In the genomic region with DNA sequence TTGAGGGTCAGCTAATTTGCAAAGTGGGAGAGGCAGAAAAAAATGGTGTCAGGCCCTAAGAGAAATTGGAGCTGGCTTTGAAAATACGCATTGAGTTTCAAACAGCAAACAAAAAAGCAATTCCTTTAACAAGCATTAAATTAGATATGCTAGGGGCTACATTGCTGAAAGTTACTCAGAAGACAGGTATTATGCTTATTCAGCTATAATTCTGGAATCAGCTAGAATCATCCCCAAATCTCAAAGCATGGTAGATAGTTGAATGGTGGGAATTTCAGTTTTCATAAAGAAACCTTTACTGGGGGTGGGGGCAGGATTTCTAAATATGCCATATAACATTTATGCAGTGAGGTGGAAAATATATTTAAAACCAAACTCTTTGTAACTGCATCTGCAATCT, we compare ENCODE assay signal across 16 cellular contexts. TPM values are rescaled to one million over a fixed set of nuclear protein-coding genes. Genes with fewer than 3 reads are reported as not detected.
DNase-seq lines count a peak whose midpoint lies in the region; ATAC-seq, FAIRE-seq and TF ChIP-seq lines count a peak whose summit lies in the region.
"Had no signal": no experiment of that assay in that cellular context is flagged by ENCODE, and none has a peak within 500 bp of the region (broad histone marks: within the 10 kb centered on the region; RNA-seq: fewer than 3 reads in every experiment).

No MANE protein-coding gene starts in this region.

- peaks cover 33% of the 10 kb centered on the region for H3K4me1 Mint-ChIP-seq in T-helper 1 cell treated with Interleukin-12 subunit alpha and Interleukin-12 subunit beta and Interleukin-4 antibody, amounts not matched to agents 30 μg/mL and 1 μg/mL, for 36 hours (ENCODE audit: low read depth)
- H3K4me1 Mint-ChIP-seq in GM23338, result peaks cover 10% of the 10 kb centered on the region
- peaks cover 48% of the 10 kb centered on the region for H3K4me1 Mint-ChIP-seq in stimulated activated memory B cell treated with anti-CD40 and anti-IgM and Interleukin-4, amounts not matched to agents 10 μg/mL and 1 μg/mL and 100 μg/mL, for 72 hours

- no peak overlapping the region for H2AK5ac ChIP-seq in H1 (ENCODE audit: low read depth, low read length)

- no peak overlapping the region for H2BK20ac ChIP-seq in H1 (ENCODE audit: low read length)

- H3K4me1 ChIP-seq in GM23338 (ENCODE audit: insufficient read depth), result peaks cover 10% of the 10 kb centered on the region; the same call in 1 of the 2 replicates
- H3K4me1 ChIP-seq in H1 (replicated peaks in 1 of 4; ENCODE audit: control insufficient read depth in 3 of 4, insufficient read depth in 4 of 4, low read length in 3 of 4), result peaks cover 0 to 5% (median 1%) of the 10 kb centered on the region in 4 experiments; a peak in 2 of 7 replicates

- no peak for TF ChIP-seq EP300 in H1 (IDR thresholded peaks at IDR 0.05; ENCODE audit: borderline replicate concordance in 1 of 2, low read depth in 2 of 2, low read length in 2 of 2)

- ATAC-seq in GM23338 (no peak), GM18511 (IDR thresholded peaks at IDR 0.05; ENCODE audit: unreplicated experiment) (no peak)
- no peak for ATAC-seq in stimulated activated memory B cell treated with anti-CD40 and anti-IgM and Interleukin-4, amounts not matched to agents 10 μg/mL and 1 μg/mL and 100 μg/mL, for 72 hours

- DNase-seq in T-helper 1 cell (no peak), GM23338 (ENCODE audit: low spot score) (no peak), H1 (ENCODE audit: low read depth in 1 of 2, low spot score in 2 of 2) (no peak), GM19238 (ENCODE audit: insufficient read length, low spot score) (no peak), DMS79 treated with DMSO at 0.1 percent for 48 hours (lab: John Stamatoyannopoulos, UW) (no peak)
- DNase-seq: AML-193; CD4-positive, CD25-positive, alpha-beta regulatory T cell; DMS53 had no signal

- H3K36me3 ChIP-seq in GM23338 (ENCODE audit: insufficient read depth), result no peaks in the 10 kb centered on the region
- H3K36me3 ChIP-seq in H1 (ENCODE audit: control insufficient read depth in 2 of 4, insufficient read depth in 4 of 4, low read length in 3 of 4), result no peaks in the 10 kb centered on the region
- H3K36me3 ChIP-seq: BLaER1 had no signal

- no peaks in the 10 kb centered on the region for H3K36me3 Mint-ChIP-seq in T-helper 1 cell treated with Interleukin-12 subunit alpha and Interleukin-12 subunit beta and Interleukin-4 antibody, amounts not matched to agents 30 μg/mL and 1 μg/mL, for 36 hours (ENCODE audit: low read depth)
- H3K36me3 Mint-ChIP-seq in GM23338 (ENCODE audit: low read depth), result peaks cover 2% of the 10 kb centered on the region; the same call in 1 of the 3 replicates
- H3K36me3 Mint-ChIP-seq in stimulated activated memory B cell treated with anti-CD40 and anti-IgM and Interleukin-4, amounts not matched to agents 10 μg/mL and 1 μg/mL and 100 μg/mL, for 72 hours, result no peaks in the 10 kb centered on the region
- H3K36me3 Mint-ChIP-seq: CD4-positive, CD25-positive, alpha-beta regulatory T cell had no signal

- H3K9me3 ChIP-seq in H1 (ENCODE audit: insufficient read depth in 2 of 2, low read depth in 1 of 2, low read length in 1 of 2), result no peaks in the 10 kb centered on the region; a peak in 1 of 4 replicates
- H3K9me3 ChIP-seq: BLaER1 had no signal

- 0 out of 2 replicates have a peak overlapping the region, but pooled peaks have one; percentile 29 for H2AFZ ChIP-seq in GM23338
- H2AFZ ChIP-seq in H1 (ENCODE audit: low read length), result peak overlapping the region; percentile 58; the same call in 1 of the 2 replicates

- H3K9ac ChIP-seq in H1 (replicated peaks in 1 of 4; ENCODE audit: extremely low read depth in 1 of 4, low read depth in 3 of 4, low read length in 3 of 4), result no peak overlapping the region
- H3K9ac ChIP-seq: BLaER1 had no signal

- H3K14ac ChIP-seq in H1 (ENCODE audit: insufficient read length), result no peak overlapping the region

- no peaks in the 10 kb centered on the region for H3F3A ChIP-seq in GM23338 (replicated peaks; ENCODE audit: low read depth)

- H3K4me3 ChIP-seq in GM23338 (no peak overlapping the region), H1 (ENCODE audit: extremely low read depth in 1 of 4, insufficient read depth in 2 of 4, low read depth in 3 of 4, low read length in 4 of 4) (no peak overlapping the region)
- H3K4me3 ChIP-seq: BLaER1 had no signal

- H3K27me3 Mint-ChIP-seq in T-helper 1 cell treated with Interleukin-12 subunit alpha and Interleukin-12 subunit beta and Interleukin-4 antibody, amounts not matched to agents 30 μg/mL and 1 μg/mL, for 36 hours (ENCODE audit: low read depth), result no peaks in the 10 kb centered on the region
- H3K27me3 Mint-ChIP-seq in GM23338 (ENCODE audit: insufficient read depth, low read depth, poor library complexity), result peaks cover 12% of the 10 kb centered on the region
- no peaks in the 10 kb centered on the region for H3K27me3 Mint-ChIP-seq in stimulated activated memory B cell treated with anti-CD40 and anti-IgM and Interleukin-4, amounts not matched to agents 10 μg/mL and 1 μg/mL and 100 μg/mL, for 72 hours

- no peak overlapping the region for H2BK15ac ChIP-seq in H1 (ENCODE audit: low read length)

- TF ChIP-seq CTCF in GM23338 (conservative IDR thresholded peaks at IDR 0.05; ENCODE audit: low read depth in 2 of 2) (no peak), H1 (IDR thresholded peaks at IDR 0.05; ENCODE audit: control extremely low read depth in 1 of 3, insufficient read depth in 1 of 3, low read depth in 1 of 3, low read length in 3 of 3) (no peak)

- no peak for TF ChIP-seq POLR2A in H1 (IDR thresholded peaks at IDR 0.05; ENCODE audit: control extremely low read depth in 1 of 2, low read depth in 2 of 2, low read length in 2 of 2)

- 89% methylated on average over 1 of the region's 1 CpG; no CpG with 5 or more reads in 1 of the 2 experiments for WGBS in H1 (ENCODE audit: extremely low coverage in 1 of 2, insufficient coverage in 1 of 2, insufficient read length in 1 of 2, insufficient replicate concordance in 2 of 2, low coverage in 1 of 2, low lambda C conversion rate in 2 of 2, missing lambda C conversion rate in 1 of 2), 2 experiments

- no peak overlapping the region for H3K4ac ChIP-seq in H1 (replicated peaks; ENCODE audit: insufficient read length, low read depth, low read length)

- H3K23me2 ChIP-seq in H1 (ENCODE audit: low read depth, low read length), result peaks cover 2% of the 10 kb centered on the region; the same call in 1 of the 2 replicates

- H3K56ac ChIP-seq in H1 (replicated peaks; ENCODE audit: insufficient read length, low read depth, low read length), result no peak overlapping the region

- H4K20me1 ChIP-seq in GM23338 (replicated peaks; ENCODE audit: insufficient read depth) (no peaks in the 10 kb centered on the region), H1 (replicated peaks in 1 of 2; ENCODE audit: control insufficient read depth in 1 of 2, insufficient read depth in 2 of 2, low read length in 2 of 2) (no peaks in the 10 kb centered on the region)
- H4K20me1 ChIP-seq: BLaER1 had no signal

- no peaks in the 10 kb centered on the region for H3K9me3 Mint-ChIP-seq in T-helper 1 cell treated with Interleukin-12 subunit alpha and Interleukin-12 subunit beta and Interleukin-4 antibody, amounts not matched to agents 30 μg/mL and 1 μg/mL, for 36 hours
- H3K9me3 Mint-ChIP-seq in GM23338, result no peaks in the 10 kb centered on the region; the same call in 2 of the 3 replicates
- no peaks in the 10 kb centered on the region for H3K9me3 Mint-ChIP-seq in stimulated activated memory B cell treated with anti-CD40 and anti-IgM and Interleukin-4, amounts not matched to agents 10 μg/mL and 1 μg/mL and 100 μg/mL, for 72 hours

- no peak overlapping the region for H3K4me2 ChIP-seq in GM23338
- H3K4me2 ChIP-seq in H1 (ENCODE audit: insufficient read depth in 1 of 2, low read depth in 2 of 2, low read length in 2 of 2), result no peak overlapping the region
- H3K4me2 ChIP-seq: BLaER1 had no signal

- no peak overlapping the region for H2BK12ac ChIP-seq in H1 (ENCODE audit: low read depth, low read length)

- H3K79me2 ChIP-seq in GM23338 (replicated peaks; ENCODE audit: insufficient read depth) (no peaks in the 10 kb centered on the region), H1 (ENCODE audit: control insufficient read depth in 1 of 2, insufficient read depth in 2 of 2, low read length in 2 of 2) (no peaks in the 10 kb centered on the region)

- no peak overlapping the region for H3K4me3 Mint-ChIP-seq in T-helper 1 cell treated with Interleukin-12 subunit alpha and Interleukin-12 subunit beta and Interleukin-4 antibody, amounts not matched to agents 30 μg/mL and 1 μg/mL, for 36 hours
- H3K4me3 Mint-ChIP-seq in GM23338, result no peak overlapping the region
- no peak overlapping the region for H3K4me3 Mint-ChIP-seq in stimulated activated memory B cell treated with anti-CD40 and anti-IgM and Interleukin-4, amounts not matched to agents 10 μg/mL and 1 μg/mL and 100 μg/mL, for 72 hours

- POLR2A ChIA-PET in H1 (lab: Charles Lee; ENCODE audit: partially characterized antibody), result interaction anchor here (1.0 kb wide), 1 partner anchor 51 kb away, joined by 4 read pairs; no protein-coding TSS in a partner anchor

- H2BK120ac ChIP-seq in H1 (replicated peaks; ENCODE audit: low read depth, low read length), result no peak overlapping the region

- no peak overlapping the region for H3K23ac ChIP-seq in H1 (ENCODE audit: insufficient read length)

- H3K27ac ChIP-seq in GM23338 (ENCODE audit: low read depth) (no peak overlapping the region), H1 (ENCODE audit: low read depth, low read length) (no peak overlapping the region)
- H3K27ac ChIP-seq: 22Rv1, BLaER1, HL-60 had no signal

- H3K27ac Mint-ChIP-seq in T-helper 1 cell treated with Interleukin-12 subunit alpha and Interleukin-12 subunit beta and Interleukin-4 antibody, amounts not matched to agents 30 μg/mL and 1 μg/mL, for 36 hours, result peak overlapping the region; percentile 39
- H3K27ac Mint-ChIP-seq in GM23338, result no peak overlapping the region
- peak overlapping the region; percentile 83 for H3K27ac Mint-ChIP-seq in stimulated activated memory B cell treated with anti-CD40 and anti-IgM and Interleukin-4, amounts not matched to agents 10 μg/mL and 1 μg/mL and 100 μg/mL, for 72 hours
- H3K27ac Mint-ChIP-seq: CD4-positive, CD25-positive, alpha-beta regulatory T cell had no signal

- no peak overlapping the region for H4K8ac ChIP-seq in H1 (ENCODE audit: extremely low read depth, insufficient read depth, low read length)

- no peak for TF ChIP-seq RAD21 in H1 (IDR thresholded peaks at IDR 0.05 in 1 of 2, conservative IDR thresholded peaks at IDR 0.05 in 1 of 2; ENCODE audit: low read depth in 2 of 2, low read length in 2 of 2)

- peaks cover 3% of the 10 kb centered on the region; the same call in 1 of the 2 replicates for H3K27me3 ChIP-seq in GM23338 (ENCODE audit: insufficient read depth)
- no peaks in the 10 kb centered on the region for H3K27me3 ChIP-seq in H1 (replicated peaks in 1 of 4; ENCODE audit: control insufficient read depth in 3 of 4, extremely low read depth in 1 of 4, insufficient read depth in 3 of 4, low read length in 3 of 4)
- H3K27me3 ChIP-seq: BLaER1 had no signal

- CTCF ChIA-PET in H1 (lab: Charles Lee; ENCODE audit: partially characterized antibody), result interaction anchor here (1.0 to 6.7 kb wide), 3 partner anchors 52 to 327 kb away, joined by 3 to 59 read pairs (median 5); a partner anchor contains a TSS

- no peak overlapping the region for H2BK5ac ChIP-seq in H1 (ENCODE audit: low read depth, low read length)

- no peak overlapping the region for H3K18ac ChIP-seq in H1 (ENCODE audit: extremely low read depth, low read length)

- H4K5ac ChIP-seq in H1 (ENCODE audit: insufficient read length, low read depth, low read length), result no peak overlapping the region

- H3K79me1 ChIP-seq in H1 (ENCODE audit: low read depth, low read length), result no peaks in the 10 kb centered on the region

- H4K91ac ChIP-seq in H1 (replicated peaks; ENCODE audit: insufficient read length, low read length), result no peak overlapping the region

- no peak for FAIRE-seq in H1 (lab: Jason Lieb, UNC)
- FAIRE-seq: GM18507, H54 had no signal

- H3K9me2 ChIP-seq in GM23338 (ENCODE audit: insufficient read depth), result 0 out of 2 replicates have a peak, but pooled peaks cover 5% of the 10 kb centered on the region

RNA-seq across cellular contexts. Expression of a gene that starts 50.5 kb away (rescaled TPM):
- total RNA-seq in GM23338 (2014; rRNA removed; shearing (Covaris generic)), result 1.7 and 2.2 TPM in 2 replicates
- polyA plus RNA-seq in GM23338 (2016; fragmentation: Nextera tagmentation; extraction: Ambion mirVana), result 1.7 and 2.0 TPM in 2 replicates
- 2.0 and 2.2 TPM in 2 replicates for total RNA-seq in H1 (2021; fragmentation: NEBNext Ultra II Directional; extraction: Animal tissue kit (Norgen Biotek cat#: 25700))
- 1.1 and 1.5 TPM in 2 replicates for polyA plus RNA-seq in H1 (2011; rRNA removed)
- polyA plus RNA-seq in H1 (2011; cell fraction: cytosol; rRNA removed), result 0.54 TPM
- 1.9 TPM for polyA plus RNA-seq in H1 (2011; cell fraction: nucleus; rRNA removed)
- 2.7 to 3.3 TPM (median 3.0 TPM) in 4 replicates for polyA plus RNA-seq in H1 (2012, experiment 1 of 2)
- 1.0 TPM for polyA plus RNA-seq in H1 (2012, experiment 2 of 2)
- polyA plus RNA-seq in H1 (2013, experiment 1 of 2), result 2.5 TPM
- polyA plus RNA-seq in H1 (2013, experiment 2 of 2), result 2.5 TPM
- 0.98 and 1.2 TPM in 2 replicates for polyA minus RNA-seq in H1 (2011; rRNA and poly(A)+ RNA removed)
- polyA minus RNA-seq in H1 (2011; cell fraction: cytosol; rRNA and poly(A)+ RNA removed), result 1.0 TPM
- polyA minus RNA-seq in H1 (2011; cell fraction: nucleus; rRNA and poly(A)+ RNA removed), result 2.6 TPM
